In genomic region chr10:16776896-16777295, GRCh38 we compare ENCODE assay signal across 13 cellular contexts. TPM values are rescaled to one million over a fixed set of nuclear protein-coding genes. Genes with fewer than 3 reads are reported as not detected.
DNase-seq lines count a peak whose midpoint lies in the region; ATAC-seq and TF ChIP-seq lines count a peak whose summit lies in the region.
"Had no signal": no experiment of that assay in that cellular context is flagged by ENCODE, and none has a peak within 500 bp of the region (broad histone marks: within the 10 kb centered on the region; RNA-seq: fewer than 3 reads in every experiment).

No MANE protein-coding gene starts in this region.

- H3K27ac ChIP-seq in left ventricle myocardium inferior (replicated peaks): peak overlapping the region; percentile 64
- H3K27ac ChIP-seq: BLaER1 had no signal

- H3K36me3 ChIP-seq in left ventricle myocardium inferior: peaks cover 3% of the 10 kb centered on the region

- no peak for TF ChIP-seq CTCF in left ventricle myocardium inferior (IDR thresholded peaks at IDR 0.05; ENCODE audit: borderline replicate concordance)

- DNase-seq in left ventricle myocardium inferior: no peak
- DNase-seq in left ventricle myocardium superior: no peak
- DNase-seq in dermis blood vessel endothelial cell: peak; percentile 35
- peak; percentile 46 to 56 for DNase-seq in lung microvascular endothelial cell (ENCODE audit: low read depth in 2 of 2)
- no peak for DNase-seq in stimulated activated CD4-positive, alpha-beta T cell treated with anti-CD3 and anti-CD28 coated beads, Interleukin-4, amount 100 ng/mL, for 24 hours
- no peak for DNase-seq in stimulated activated CD4-positive, alpha-beta T cell treated with anti-CD3 and anti-CD28 coated beads, Interleukin-12 subunit alpha, Interleukin-12 subunit beta, amount 100 ng/mL, for 4 hours
- DNase-seq in NCI-H1048 (lab: John Stamatoyannopoulos, UW): no peak
- no peak for DNase-seq in activated CD4-positive, alpha-beta T cell treated with anti-CD3 and anti-CD28 coated beads for 48 hours

- no peaks in the 10 kb centered on the region for H3K27me3 ChIP-seq in left ventricle myocardium inferior (ENCODE audit: low read depth)
- H3K27me3 ChIP-seq: BLaER1 had no signal

- ATAC-seq in left ventricle myocardium superior: no peak
- ATAC-seq: HCT116, PC-3 had no signal

- intact Hi-C loops in left ventricle myocardium inferior (cut with micrococcal nuclease): no loop called here
- intact Hi-C loops in left ventricle myocardium superior (cut with micrococcal nuclease): no loop called here

- H3K9me3 ChIP-seq in left ventricle myocardium inferior (replicated peaks): no peaks in the 10 kb centered on the region
- H3K9me3 ChIP-seq: BLaER1 had no signal

- H3K4me1 ChIP-seq in left ventricle myocardium inferior: peaks cover 44% of the 10 kb centered on the region

- no peak overlapping the region for H3K4me3 ChIP-seq in left ventricle myocardium inferior
- H3K4me3 ChIP-seq: BLaER1, GM23338, K562 had no signal

RNA-seq across cellular contexts. Expression of gene RSU1, which starts 40.3 kb away (rescaled TPM):
- total RNA-seq in left ventricle myocardium inferior (39.2 TPM), left ventricle myocardium superior (58.8 TPM), dermis blood vessel endothelial cell (63.3 and 83.7 TPM in 2 replicates), lung microvascular endothelial cell (31.4 and 32.3 TPM in 2 replicates)

Comparison
In these comparisons a context has a peak if more than half of its experiments do, and no peak if none do; other contexts are left out.
1. DNase-seq: peak in dermis blood vessel endothelial cell (single experiment) and lung microvascular endothelial cell (2 of 2); none in left ventricle myocardium inferior (single experiment), left ventricle myocardium superior (single experiment), stimulated activated CD4-positive, alpha-beta T cell treated with anti-CD3 and anti-CD28 coated beads, Interleukin-4, amount 100 ng/mL, for 24 hours (single experiment), stimulated activated CD4-positive, alpha-beta T cell treated with anti-CD3 and anti-CD28 coated beads, Interleukin-12 subunit alpha, Interleukin-12 subunit beta, amount 100 ng/mL, for 4 hours (single experiment), NCI-H1048 (single experiment) and activated CD4-positive, alpha-beta T cell treated with anti-CD3 and anti-CD28 coated beads for 48 hours (single experiment).